22 cellular contexts compared by ENCODE assay signal in genomic region chr3:171847595-171848259, GRCh38. TPM values are rescaled to one million over a fixed set of nuclear protein-coding genes. Genes with fewer than 3 reads are reported as not detected.
DNase-seq lines count a peak whose midpoint lies in the region; ATAC-seq, FAIRE-seq and TF ChIP-seq lines count a peak whose summit lies in the region.
"Had no signal": no experiment of that assay in that cellular context is flagged by ENCODE, and none has a peak within 500 bp of the region (broad histone marks: within the 10 kb centered on the region; RNA-seq: fewer than 3 reads in every experiment).

No MANE protein-coding gene starts in this region.

- no peak overlapping the region for H3K18ac ChIP-seq in IMR-90 (ENCODE audit: low read depth, low read length)

- H3K36me3 ChIP-seq in IMR-90 (ENCODE audit: control insufficient read depth, insufficient read depth, low read length) (no peaks in the 10 kb centered on the region), K562 (ENCODE audit: control insufficient read depth, insufficient read depth, low read length) (no peaks in the 10 kb centered on the region)
- H3K36me3 ChIP-seq: HAP-1 had no signal

- H2AK5ac ChIP-seq in IMR-90 (ENCODE audit: low read depth, low read length) = peak overlapping the region; percentile 13; the same call in 1 of the 2 replicates

- H3K9me3 ChIP-seq in IMR-90 (ENCODE audit: control insufficient read depth, insufficient read depth, low read length) = no peaks in the 10 kb centered on the region
- H3K9me3 ChIP-seq in K562 (replicated peaks; ENCODE audit: control insufficient read depth, insufficient read depth, low read depth, low read length) = no peaks in the 10 kb centered on the region

- H3K56ac ChIP-seq in IMR-90 (ENCODE audit: extremely low read depth, insufficient read depth, low read length) = no peak overlapping the region

- no peak overlapping the region for H3K4me3 Mint-ChIP-seq in activated naive CD4-positive, alpha-beta T cell treated with anti-CD3 and anti-CD28 coated beads, Interleukin-2, amount 50 U/mL, for 24 hours
- H3K4me3 Mint-ChIP-seq: CD8-positive, alpha-beta T cell had no signal

- H2AFZ ChIP-seq in IMR-90 (replicated peaks; ENCODE audit: low read length, poor library complexity) (no peak overlapping the region), K562 (ENCODE audit: low read depth, low read length) (no peak overlapping the region)

- POLR2A ChIA-PET in IMR-90 (lab: Charles Lee; ENCODE audit: unreplicated experiment) = no interaction called here
- POLR2A ChIA-PET in K562 (lab: Yijun Ruan, JAX) = no interaction called here

- H2BK5ac ChIP-seq in IMR-90 (ENCODE audit: low read depth, low read length, poor library complexity, severe bottlenecking) = no peak overlapping the region

- no peaks in the 10 kb centered on the region for H3K9me3 Mint-ChIP-seq in activated naive CD4-positive, alpha-beta T cell treated with anti-CD3 and anti-CD28 coated beads, Interleukin-2, amount 50 U/mL, for 24 hours
- H3K9me3 Mint-ChIP-seq: CD8-positive, alpha-beta T cell had no signal

- TF ChIP-seq EP300 in K562 (IDR thresholded peaks at IDR 0.05; ENCODE audit: low read length) = no peak

- intact Hi-C loops in IMR-90 (cut with micrococcal nuclease) = no loop called here
- intact Hi-C loops in K562 (cut with micrococcal nuclease) = no loop called here

- no peak overlapping the region for H4K5ac ChIP-seq in IMR-90 (ENCODE audit: low read depth, low read length)

- no peaks in the 10 kb centered on the region for H3K79me1 ChIP-seq in IMR-90 (ENCODE audit: low read depth in 1 of 2, low read length in 2 of 2)

- no peak overlapping the region for H3K4me3 ChIP-seq in IMR-90 (ENCODE audit: insufficient read depth, low read depth, low read length)
- no peak overlapping the region for H3K4me3 ChIP-seq in K562
- H3K4me3 ChIP-seq: GM12878, HAP-1 had no signal

- in situ Hi-C loops in IMR-90 (cut with MboI; ENCODE audit: low sequenced_read_pairs) (no loop called here), K562 (cut with MboI) (no loop called here)

- no peak for FAIRE-seq in K562 (lab: Jason Lieb, UNC)
- FAIRE-seq: A204.1, GM12878, GM19239 had no signal

- TF ChIP-seq POLR2A in IMR-90 (IDR thresholded peaks at IDR 0.05; ENCODE audit: low read depth, low read length) = no peak
- TF ChIP-seq POLR2A in K562 (conservative IDR thresholded peaks at IDR 0.05) = no peak

- no peak for ATAC-seq in IMR-90 (ENCODE audit: low read depth)
- no peak for ATAC-seq in K562
- ATAC-seq in GM18520 (IDR thresholded peaks at IDR 0.05; ENCODE audit: unreplicated experiment) = no peak
- ATAC-seq: CD8-positive, alpha-beta T cell had no signal

- H3K4me2 ChIP-seq in IMR-90 (ENCODE audit: low read depth, low read length) (no peak overlapping the region), K562 (ENCODE audit: insufficient read depth, low read length) (no peak overlapping the region)

- peak overlapping the region; percentile 42; the same call in 1 of the 3 replicates for H2BK15ac ChIP-seq in IMR-90 (ENCODE audit: low read depth, low read length)

- peak overlapping the region; percentile 84; the same call in 1 of the 2 replicates for H3K14ac ChIP-seq in IMR-90 (replicated peaks; ENCODE audit: low read depth, low read length)

- TF ChIP-seq CTCF in IMR-90 (conservative IDR thresholded peaks at IDR 0.05; ENCODE audit: low read depth, low read length) = no peak
- no peak for TF ChIP-seq CTCF in K562 (IDR thresholded peaks at IDR 0.05 in 2 of 3, conservative IDR thresholded peaks at IDR 0.05 in 1 of 3; ENCODE audit: insufficient read depth in 2 of 3, low read depth in 1 of 3, low read length in 3 of 3)

- TF ChIP-seq RAD21 in IMR-90 (IDR thresholded peaks at IDR 0.05; ENCODE audit: low read length) (no peak), K562 (CRISPR knock-in tag; conservative IDR thresholded peaks at IDR 0.05 in 1 of 2, IDR thresholded peaks at IDR 0.05 in 1 of 2) (no peak)

- H3K27me3 ChIP-seq in IMR-90 (ENCODE audit: control insufficient read depth, insufficient read depth, low read length) (no peaks in the 10 kb centered on the region), K562 (ENCODE audit: control insufficient read depth in 2 of 2, insufficient read depth in 2 of 2, low read length in 2 of 2) (no peaks in the 10 kb centered on the region; a peak in 1 of 5 replicates)

- peak overlapping the region; percentile 65; the same call in 1 of the 2 replicates for H3K23ac ChIP-seq in IMR-90 (ENCODE audit: low read depth, low read length)

- H2BK20ac ChIP-seq in IMR-90 (ENCODE audit: low read depth, low read length) = peak overlapping the region; percentile 64; the same call in 1 of the 2 replicates

- no peak overlapping the region; the same call in 1 of the 2 replicates for H4K91ac ChIP-seq in IMR-90 (ENCODE audit: insufficient read depth, low read depth, low read length)

- 0 out of 2 replicates have a peak overlapping the region, but pooled peaks have one; percentile 15 for H3K4ac ChIP-seq in IMR-90 (ENCODE audit: low read depth, low read length)

- dilution Hi-C loops in IMR-90 (cut with HindIII; ENCODE audit: low sequenced_read_pairs, unreplicated experiment) = no loop called here

- H3K4me1 Mint-ChIP-seq in activated naive CD4-positive, alpha-beta T cell treated with anti-CD3 and anti-CD28 coated beads, Interleukin-2, amount 50 U/mL, for 24 hours = peaks cover 20% of the 10 kb centered on the region

- H3K9me1 ChIP-seq in IMR-90 (ENCODE audit: insufficient read depth, low read length) = peaks cover 3% of the 10 kb centered on the region
- H3K9me1 ChIP-seq in K562 (ENCODE audit: control insufficient read depth, insufficient read depth, low read length) = no peaks in the 10 kb centered on the region

- no CpG with 5 or more reads among the region's 3 CpGs for WGBS in IMR-90 (ENCODE audit: extremely low coverage in 2 of 2, insufficient read length in 1 of 2), 2 experiments
- WGBS in K562 (ENCODE audit: insufficient coverage, low coverage, missing lambda C conversion rate) = 9% methylated on average over 3 of the region's 3 CpGs

- peak overlapping the region; percentile 32; the same call in 1 of the 2 replicates for H2BK120ac ChIP-seq in IMR-90 (ENCODE audit: low read depth, low read length)

- H3K27ac Mint-ChIP-seq in activated naive CD4-positive, alpha-beta T cell treated with anti-CD3 and anti-CD28 coated beads, Interleukin-2, amount 50 U/mL, for 24 hours = peak overlapping the region; percentile 21
- H3K27ac Mint-ChIP-seq: CD8-positive, alpha-beta T cell had no signal

- no peaks in the 10 kb centered on the region for H3K36me3 Mint-ChIP-seq in activated naive CD4-positive, alpha-beta T cell treated with anti-CD3 and anti-CD28 coated beads, Interleukin-2, amount 50 U/mL, for 24 hours
- H3K36me3 Mint-ChIP-seq: CD8-positive, alpha-beta T cell had no signal

- H2AK9ac ChIP-seq in IMR-90 (replicated peaks; ENCODE audit: low read depth, low read length, poor library complexity) = no peak overlapping the region

- CTCF ChIA-PET in IMR-90 (lab: Yijun Ruan, JAX) = no interaction called here
- CTCF ChIA-PET in K562 (lab: Yijun Ruan, JAX; ENCODE audit: low intra/inter-chr PET ratio) = no interaction called here

- peaks cover 4% of the 10 kb centered on the region for H3K27me3 Mint-ChIP-seq in activated naive CD4-positive, alpha-beta T cell treated with anti-CD3 and anti-CD28 coated beads, Interleukin-2, amount 50 U/mL, for 24 hours

- no peaks in the 10 kb centered on the region for H4K20me1 ChIP-seq in IMR-90 (ENCODE audit: insufficient read depth, low read length)
- H4K20me1 ChIP-seq in K562 (replicated peaks; ENCODE audit: control insufficient read depth, insufficient read depth, low read length) = no peaks in the 10 kb centered on the region

- H3K4me1 ChIP-seq in IMR-90 (ENCODE audit: control insufficient read depth, insufficient read depth, low read length) (peaks cover 15% of the 10 kb centered on the region), K562 (replicated peaks in 1 of 2; ENCODE audit: control insufficient read depth in 2 of 2, insufficient read depth in 2 of 2, low read length in 2 of 2) (peaks cover 6% of the 10 kb centered on the region in 2 experiments; a peak in 3 of 5 replicates)

- BruUV-seq in IMR-90 (replicated peaks; lab: Mats Ljungman, UMichigan) (no TSS peak), K562 (replicated peaks; lab: Mats Ljungman, UMichigan) (no TSS peak)

- H4K8ac ChIP-seq in IMR-90 (ENCODE audit: low read depth in 2 of 2, low read length in 2 of 2) = 0 out of 4 replicates have a peak overlapping the region, but pooled peaks of 1 of the 2 experiments have one; percentile 20

- H3K27ac ChIP-seq in IMR-90 (ENCODE audit: insufficient read depth, low read length) (no peak overlapping the region), K562 (ENCODE audit: extremely low read depth, low read depth, low read length) (no peak overlapping the region)
- H3K27ac ChIP-seq: HL-60 had no signal

- H3K9ac ChIP-seq in IMR-90 (ENCODE audit: low read depth, low read length) (no peak overlapping the region), K562 (ENCODE audit: insufficient read depth in 1 of 2, low read depth in 2 of 2, low read length in 2 of 2) (no peak overlapping the region)

- H3K79me2 ChIP-seq in K562 (ENCODE audit: control insufficient read depth, insufficient read depth, low read length) = no peaks in the 10 kb centered on the region

- DNase-seq in activated naive CD4-positive, alpha-beta T cell treated with Interleukin-2 at 50 U/mL for 16 hours = no peak
- DNase-seq in IMR-90 = no peak
- DNase-seq in K562 (ENCODE audit: extremely low read depth in 1 of 4, low spot score in 3 of 4) = no peak
- no peak for DNase-seq in Ammon's horn (ENCODE audit: low spot score)
- DNase-seq: ACHN; Calu3; CD8-positive, alpha-beta T cell; DMS53; DND-41; EL; KBM-7 had no signal

RNA-seq across cellular contexts. Expression of gene TMEM212, which starts 4.6 kb away (rescaled TPM):
- not detected in 2 replicates for total RNA-seq in IMR-90 (2012; rRNA removed)
- polyA plus RNA-seq in IMR-90 (2012; rRNA removed) = not detected in 2 replicates
- polyA plus RNA-seq in IMR-90 (2012; cell fraction: cytosol; rRNA removed) = not detected in 2 replicates
- polyA plus RNA-seq in IMR-90 (2012; cell fraction: nucleus; rRNA removed; ENCODE audit: low replicate concordance) = not detected in 2 replicates
- total RNA-seq in K562 (2011; cell fraction: chromatin; rRNA removed; ENCODE audit: low replicate concordance) = not detected in 2 replicates
- total RNA-seq in K562 (2011; cell fraction: nucleolus; rRNA removed) = not detected in 2 replicates
- total RNA-seq in K562 (2011; cell fraction: nucleoplasm; rRNA removed) = not detected in 2 replicates
- not detected in 2 replicates for total RNA-seq in K562 (2014; rRNA removed)
- not detected in 2 replicates for total RNA-seq in K562 (2014; rRNA removed; fragmentation: Illumina TruSeq; extraction: Trizol)
- total RNA-seq in K562 (2015; rRNA removed; fragmentation: Illumina TruSeq; extraction: Trizol) = not detected in 2 replicates
- total RNA-seq in K562 (2021) = not detected in 2 replicates
- not detected in 2 replicates for polyA plus RNA-seq in K562 (2011; rRNA removed)
- polyA plus RNA-seq in K562 (2011; cell fraction: cytosol; rRNA removed) = not detected in 2 replicates
- polyA plus RNA-seq in K562 (2011; cell fraction: nucleus; rRNA removed) = not detected in 2 replicates
- polyA plus RNA-seq in K562 (2012) = not detected in 2 replicates
- not detected in 2 replicates for polyA plus RNA-seq in K562 (2014; fragmentation: Illumina TruSeq; extraction: Trizol)
- not detected for polyA plus RNA-seq in K562 (2014; fragmentation: Nextera tagmentation; extraction: Ambion mirVana)
- polyA plus RNA-seq in K562 (2014; rRNA removed) = not detected in 2 replicates
- polyA minus RNA-seq in K562 (2011; rRNA and poly(A)+ RNA removed) = not detected in 2 replicates
- not detected in 2 replicates for polyA minus RNA-seq in K562 (2011; cell fraction: cytosol; rRNA and poly(A)+ RNA removed)
- polyA minus RNA-seq in K562 (2011; cell fraction: nucleus; rRNA and poly(A)+ RNA removed) = not detected in 2 replicates
- total RNA-seq: Calu3; CD8-positive, alpha-beta T cell; G401; GM12878; H4; HT1080 had no signal
- polyA plus RNA-seq: BJ, GM12878 had no signal

RNA-seq across cellular contexts. Expression of gene PLD1, which starts 37.4 kb away (rescaled TPM):
- total RNA-seq in IMR-90 (2012; rRNA removed) = 9.2 and 9.7 TPM in 2 replicates
- polyA plus RNA-seq in IMR-90 (2012; rRNA removed) = 2.6 and 3.3 TPM in 2 replicates
- 1.3 and 1.5 TPM in 2 replicates for polyA plus RNA-seq in IMR-90 (2012; cell fraction: cytosol; rRNA removed)
- 2.7 and 23.1 TPM in 2 replicates for polyA plus RNA-seq in IMR-90 (2012; cell fraction: nucleus; rRNA removed; ENCODE audit: low replicate concordance)
- 32.1 and 98.0 TPM in 2 replicates for total RNA-seq in K562 (2011; cell fraction: chromatin; rRNA removed; ENCODE audit: low replicate concordance)
- 14.3 and 46.8 TPM in 2 replicates for total RNA-seq in K562 (2011; cell fraction: nucleolus; rRNA removed)
- 49.3 and 80.7 TPM in 2 replicates for total RNA-seq in K562 (2011; cell fraction: nucleoplasm; rRNA removed)
- total RNA-seq in K562 (2014; rRNA removed) = 8.4 and 11.6 TPM in 2 replicates
- 18.7 and 22.5 TPM in 2 replicates for total RNA-seq in K562 (2014; rRNA removed; fragmentation: Illumina TruSeq; extraction: Trizol)
- 16.6 and 17.7 TPM in 2 replicates for total RNA-seq in K562 (2015; rRNA removed; fragmentation: Illumina TruSeq; extraction: Trizol)
- total RNA-seq in K562 (2021) = 20.0 and 28.8 TPM in 2 replicates
- polyA plus RNA-seq in K562 (2011; rRNA removed) = 11.7 and 17.9 TPM in 2 replicates
- polyA plus RNA-seq in K562 (2011; cell fraction: cytosol; rRNA removed) = 5.8 and 10.9 TPM in 2 replicates
- 15.4 and 17.7 TPM in 2 replicates for polyA plus RNA-seq in K562 (2011; cell fraction: nucleus; rRNA removed)
- 14.2 and 49.0 TPM in 2 replicates for polyA plus RNA-seq in K562 (2012)
- 18.6 TPM in 2 replicates for polyA plus RNA-seq in K562 (2014; fragmentation: Illumina TruSeq; extraction: Trizol)
- 10 to 100 TPM; 25.3 to 26.1 TPM for polyA plus RNA-seq in K562 (2014; fragmentation: Nextera tagmentation; extraction: Ambion mirVana)
- polyA plus RNA-seq in K562 (2014; rRNA removed) = 11.4 and 16.3 TPM in 2 replicates
- polyA minus RNA-seq in K562 (2011; rRNA and poly(A)+ RNA removed) = 27.6 and 30.9 TPM in 2 replicates
- 7.2 and 8.4 TPM in 2 replicates for polyA minus RNA-seq in K562 (2011; cell fraction: cytosol; rRNA and poly(A)+ RNA removed)
- 15.3 and 32.3 TPM in 2 replicates for polyA minus RNA-seq in K562 (2011; cell fraction: nucleus; rRNA and poly(A)+ RNA removed)
- total RNA-seq: G401 had no signal
